ENCODE assay signal across 8 cellular contexts in genomic region chr12:57751788-57752667, GRCh38. TPM values are rescaled to one million over a fixed set of nuclear protein-coding genes. Genes with fewer than 3 reads are reported as not detected.
A peak's percentile ranks its signal among the peaks of the same experiment; 100 is the strongest.
DNase-seq lines count a peak whose midpoint lies in the region; ATAC-seq and TF ChIP-seq lines count a peak whose summit lies in the region.

Gene CDK4, minus strand, starts transcription at chr12:57752310. Its CDS starts 593 bp downstream, at chr12:57751717.

- H3K79me2 ChIP-seq in mammary epithelial cell (ENCODE audit: insufficient read depth, low read length), result peaks cover 33% of the 10 kb centered on the region

- peak within 1 kb of the TSS; percentile 89 for H2AFZ ChIP-seq in mammary epithelial cell (ENCODE audit: low read depth, low read length)

- 0% methylated on average over 20 of the region's 58 CpGs for WGBS in mammary epithelial cell (ENCODE audit: low coverage, missing lambda C conversion rate)

- DNase-seq in ACHN, result peak; percentile 100
- peak; percentile 98 for DNase-seq in NCI-H2227 (lab: John Stamatoyannopoulos, UW; ENCODE audit: unreplicated experiment)
- peak; percentile 100 for DNase-seq in WERI-Rb-1
- DNase-seq in mammary epithelial cell, result peak; percentile 99

- H3K27me3 ChIP-seq in WERI-Rb-1 (ENCODE audit: insufficient read depth, low read depth, severe bottlenecking), result no peaks in the 10 kb centered on the region
- no peaks in the 10 kb centered on the region for H3K27me3 ChIP-seq in mammary epithelial cell (ENCODE audit: insufficient read depth, low read length)
- peaks cover 36% of the 10 kb centered on the region for H3K27me3 ChIP-seq in iPS-20b (ENCODE audit: insufficient read depth, low read length)

- H3K4me1 ChIP-seq in mammary epithelial cell (ENCODE audit: insufficient read depth, low read length) (peaks cover 35% of the 10 kb centered on the region), iPS-20b (ENCODE audit: insufficient read depth, low read length) (peaks cover 24% of the 10 kb centered on the region)

- ATAC-seq in GM18873 (IDR thresholded peaks at IDR 0.05; ENCODE audit: low FRiP score, unreplicated experiment) (peak; percentile 79), HG03139 (IDR thresholded peaks at IDR 0.05; ENCODE audit: unreplicated experiment) (peak; percentile 68)

- dilution Hi-C loops in mammary epithelial cell (cut with HindIII; ENCODE audit: low sequenced_read_pairs), result no loop called here

- H3K27ac ChIP-seq in WERI-Rb-1 (peak within 1 kb of the TSS; percentile 97), mammary epithelial cell (ENCODE audit: insufficient read depth, low read depth, low read length) (peak within 1 kb of the TSS; percentile 81), iPS-20b (ENCODE audit: low read length) (peak within 1 kb of the TSS; percentile 54), skin epidermis (peak within 1 kb of the TSS in 20 of 21 experiments; percentile 70 to 93 (median 88))

- TSS peak; percentile 66 for BruUV-seq in mammary epithelial cell (replicated peaks; lab: Mats Ljungman, UMichigan)

- H4K20me1 ChIP-seq in mammary epithelial cell (ENCODE audit: insufficient read depth, low read length), result no peaks in the 10 kb centered on the region

- in situ Hi-C loops in ACHN (cut with HindIII; ENCODE audit: low pct_ligation_motif_present, low pct_unique_long_range_greater_than_20kb, low sequenced_read_pairs) (no loop called here), mammary epithelial cell (cut with MboI; ENCODE audit: low sequenced_read_pairs in 2 of 2) (loop anchor here in 1 of 2 donors (10.0 kb wide), 1 partner anchor 153 kb away; no protein-coding TSS in a partner anchor)

- H3K9me3 ChIP-seq in WERI-Rb-1 (ENCODE audit: severe bottlenecking) (no peaks in the 10 kb centered on the region), mammary epithelial cell (replicated peaks; ENCODE audit: insufficient read depth, low read length) (no peaks in the 10 kb centered on the region), iPS-20b (ENCODE audit: insufficient read depth, low read depth, low read length) (no peaks in the 10 kb centered on the region)

- H3K36me3 ChIP-seq in WERI-Rb-1, result peaks cover 44% of the 10 kb centered on the region
- peaks cover 7% of the 10 kb centered on the region for H3K36me3 ChIP-seq in mammary epithelial cell (ENCODE audit: insufficient read depth, low read length)
- H3K36me3 ChIP-seq in iPS-20b (ENCODE audit: insufficient read depth, low read depth, low read length), result peaks cover 39% of the 10 kb centered on the region

- H3K9ac ChIP-seq in mammary epithelial cell (ENCODE audit: insufficient read depth, low read length) (peak within 1 kb of the TSS; percentile 82), iPS-20b (ENCODE audit: low read depth, low read length) (peak within 1 kb of the TSS; percentile 99)

- TF ChIP-seq CTCF in WERI-Rb-1 (IDR thresholded peaks at IDR 0.05; ENCODE audit: low read depth, low read length) (no peak), mammary epithelial cell (conservative IDR thresholded peaks at IDR 0.05 in 1 of 2, IDR thresholded peaks at IDR 0.05 in 1 of 2; ENCODE audit: extremely low read depth in 1 of 2, insufficient read depth in 1 of 2, low read depth in 1 of 2, low read length in 2 of 2) (no peak)

- peak within 1 kb of the TSS; percentile 73 for H3K4me2 ChIP-seq in mammary epithelial cell (ENCODE audit: insufficient read depth, low read depth, low read length)

- H3K4me3 ChIP-seq in WERI-Rb-1 (ENCODE audit: low read depth, low read length) (peak within 1 kb of the TSS; percentile 80), mammary epithelial cell (replicated peaks in 1 of 3; ENCODE audit: insufficient read depth in 1 of 3, low read depth in 2 of 3, low read length in 3 of 3) (peak within 1 kb of the TSS; percentile 69 to 89 (median 71)), iPS-20b (ENCODE audit: low read length) (peak within 1 kb of the TSS; percentile 99), skin epidermis (peak within 1 kb of the TSS; percentile 36 to 83 (median 74))

- CTCF ChIA-PET in mammary epithelial cell (lab: Charles Lee; ENCODE audit: low non-redundant PET), result no interaction called here

- intact Hi-C loops in mammary epithelial cell (cut with micrococcal nuclease), result no loop called here

RNA-seq across cellular contexts. Expression of gene CDK4, which starts in this region (rescaled TPM):
- 100 to 1,000 TPM; 103 to 163 TPM for total RNA-seq in mammary epithelial cell
- polyA plus RNA-seq in mammary epithelial cell, result 258 TPM
- polyA minus RNA-seq in mammary epithelial cell, result 128 TPM

Comparison
In these comparisons a context has a peak if more than half of its experiments do, and no peak if none do; other contexts are left out.
1. Peak in every context shown above with its lines: DNase-seq, ATAC-seq, H3K4me3 ChIP-seq and H3K27ac ChIP-seq.